Comparison of ENCODE assay signal across 10 cellular contexts in the genomic region with DNA sequence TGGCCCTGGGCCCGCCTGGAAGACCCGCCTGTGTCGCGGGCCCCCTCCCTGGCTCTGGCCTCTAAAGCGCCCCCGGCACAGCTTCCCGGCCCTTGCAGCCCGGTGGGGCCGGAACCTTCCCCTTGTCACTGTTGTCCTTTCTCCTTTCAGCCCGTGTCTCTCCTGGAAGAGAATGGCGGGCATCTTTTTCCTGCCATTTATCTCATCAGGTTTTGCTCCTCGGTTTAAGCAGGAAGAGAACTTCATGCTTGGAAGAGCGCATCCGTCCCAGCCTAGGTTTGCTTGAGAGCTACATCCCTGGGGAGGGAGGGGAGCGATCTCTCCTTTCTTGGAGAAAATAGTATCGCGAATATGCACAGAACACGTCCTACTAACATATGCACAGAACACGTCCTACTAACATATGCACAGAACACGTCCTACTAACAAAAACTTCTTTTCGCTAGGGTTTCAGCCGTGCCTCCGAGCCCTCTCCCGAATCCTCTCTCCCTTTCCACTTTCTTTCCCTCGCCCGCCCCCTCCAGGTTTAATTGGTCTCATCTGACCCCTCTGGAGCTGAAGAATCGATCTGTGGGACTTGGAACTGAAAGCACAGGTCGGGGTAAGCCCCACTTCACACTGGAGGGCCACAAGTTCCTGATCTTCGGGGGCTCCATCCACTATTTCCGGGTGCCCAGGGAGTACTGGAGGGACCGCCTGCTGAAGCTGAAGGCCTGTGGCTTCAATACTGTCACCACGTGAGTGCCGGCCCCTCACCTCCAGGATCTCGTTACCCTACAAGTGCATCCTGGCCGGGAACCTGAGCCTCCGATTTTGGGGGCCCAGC. TPM values are rescaled to one million over a fixed set of nuclear protein-coding genes. Genes with fewer than 3 reads are reported as not detected.
DNase-seq lines count a peak whose midpoint lies in the region; ATAC-seq and TF ChIP-seq lines count a peak whose summit lies in the region.
"Had no signal": no experiment of that assay in that cellular context is flagged by ENCODE, and none has a peak within 500 bp of the region (broad histone marks: within the 10 kb centered on the region; RNA-seq: fewer than 3 reads in every experiment).

No MANE protein-coding gene starts in this region.

- no peak for TF ChIP-seq CTCF in neural cell (IDR thresholded peaks at IDR 0.05; ENCODE audit: poor library complexity, severe bottlenecking)

- peaks cover 31% of the 10 kb centered on the region for H3K4me1 ChIP-seq in CD8-positive, alpha-beta memory T cell (ENCODE audit: insufficient read depth, low read length)
- H3K4me1 ChIP-seq in effector memory CD4-positive, alpha-beta T cell (ENCODE audit: control insufficient read depth, insufficient read depth, low read length, poor library complexity, severe bottlenecking) = peaks cover 24% of the 10 kb centered on the region

- TF ChIP-seq RAD21 in neural cell (conservative IDR thresholded peaks at IDR 0.05) = no peak

- POLR2A ChIA-PET in CD8-positive, alpha-beta memory T cell (lab: Charles Lee) = no interaction called here

- peaks cover 0 to 10% (median 0%) of the 10 kb centered on the region in 3 donors for H3K36me3 Mint-ChIP-seq in CD8-positive, alpha-beta memory T cell

- no peak for DNase-seq in CD8-positive, alpha-beta memory T cell
- no peak for DNase-seq in Jurkat, Clone E6-1 (ENCODE audit: low read depth, low spot score)
- DNase-seq in effector memory CD4-positive, alpha-beta T cell = no peak
- DNase-seq in T-helper 9 cell = no peak
- DNase-seq: NCI-H1436, SHP77 had no signal

- CTCF ChIA-PET in CD8-positive, alpha-beta memory T cell (lab: Charles Lee) = interaction anchor here (1.0 to 5.5 kb wide), 5 partner anchors 11 to 70 kb away, joined by 3 to 58 read pairs (median 3); no protein-coding TSS in a partner anchor

- H3K79me2 ChIP-seq in neural cell (replicated peaks; ENCODE audit: insufficient read depth, low read length) = no peaks in the 10 kb centered on the region

- H3K4me1 Mint-ChIP-seq in CD8-positive, alpha-beta memory T cell = peaks cover 28 to 42% (median 42%) of the 10 kb centered on the region in 3 donors

- peak overlapping the region; percentile 71 to 87 (median 85) for H3K4me3 Mint-ChIP-seq in CD8-positive, alpha-beta memory T cell

- H3K4me3 ChIP-seq in CD8-positive, alpha-beta memory T cell (ENCODE audit: low read length) = no peak overlapping the region
- peak overlapping the region; percentile 97 for H3K4me3 ChIP-seq in Jurkat, Clone E6-1 (ENCODE audit: low read length)
- H3K4me3 ChIP-seq in effector memory CD4-positive, alpha-beta T cell (ENCODE audit: insufficient read depth, low read depth, low read length, poor library complexity, severe bottlenecking) = peak overlapping the region; percentile 80
- peak overlapping the region; percentile 73 for H3K4me3 ChIP-seq in neural cell (ENCODE audit: low read length)

- no peak overlapping the region for H3K27ac ChIP-seq in CD8-positive, alpha-beta memory T cell (ENCODE audit: low read depth, low read length)
- H3K27ac ChIP-seq in effector memory CD4-positive, alpha-beta T cell (ENCODE audit: insufficient read depth, low read length, poor library complexity, severe bottlenecking) = no peak overlapping the region
- H3K27ac ChIP-seq in neural cell (ENCODE audit: low read length) = no peak overlapping the region

- peaks cover 0 to 4% (median 0%) of the 10 kb centered on the region in 5 donors for H3K9me3 Mint-ChIP-seq in CD8-positive, alpha-beta memory T cell

- H3K27me3 ChIP-seq in CD8-positive, alpha-beta memory T cell (ENCODE audit: insufficient read depth, low read length, poor library complexity, severe bottlenecking) = no peaks in the 10 kb centered on the region
- H3K27me3 ChIP-seq in effector memory CD4-positive, alpha-beta T cell (replicated peaks; ENCODE audit: control insufficient read depth, insufficient read depth, low read length, poor library complexity, severe bottlenecking) = no peaks in the 10 kb centered on the region
- H3K27me3 ChIP-seq in neural cell (ENCODE audit: insufficient read depth, low read depth, low read length) = peaks cover 60% of the 10 kb centered on the region

- no peak overlapping the region for H3K4me2 ChIP-seq in neural cell (ENCODE audit: low read length)

- no peaks in the 10 kb centered on the region for H3K9me2 ChIP-seq in neural cell (ENCODE audit: insufficient read depth, low read length)

- peak overlapping the region in 2 of 8 donors; percentile 13 to 30 for H3K27ac Mint-ChIP-seq in CD8-positive, alpha-beta memory T cell

- H3K9me3 ChIP-seq in CD8-positive, alpha-beta memory T cell (ENCODE audit: low read length) = no peaks in the 10 kb centered on the region
- no peaks in the 10 kb centered on the region for H3K9me3 ChIP-seq in effector memory CD4-positive, alpha-beta T cell (ENCODE audit: control insufficient read depth, low read length)
- H3K9me3 ChIP-seq in neural cell (ENCODE audit: low read length) = peaks cover 5% of the 10 kb centered on the region

- no peaks in the 10 kb centered on the region for H4K20me1 ChIP-seq in neural cell (ENCODE audit: insufficient read depth)

- no peaks in the 10 kb centered on the region for H3K36me3 ChIP-seq in CD8-positive, alpha-beta memory T cell (ENCODE audit: insufficient read depth, low read length)
- no peaks in the 10 kb centered on the region for H3K36me3 ChIP-seq in effector memory CD4-positive, alpha-beta T cell (ENCODE audit: control insufficient read depth, insufficient read depth, low read length)
- no peaks in the 10 kb centered on the region for H3K36me3 ChIP-seq in neural cell (ENCODE audit: insufficient read depth, low read length)

- no peaks in the 10 kb centered on the region for H3F3A ChIP-seq in neural cell (ENCODE audit: insufficient read depth, low read length, poor library complexity, severe bottlenecking)

- H3K9ac ChIP-seq in neural cell (ENCODE audit: low read length) = peak overlapping the region; percentile 46

- no peak for TF ChIP-seq EP300 in neural cell (conservative IDR thresholded peaks at IDR 0.05; ENCODE audit: poor library complexity, severe bottlenecking)

- ATAC-seq in GM18511 (IDR thresholded peaks at IDR 0.05; ENCODE audit: unreplicated experiment) (no peak), GM19035 (IDR thresholded peaks at IDR 0.05; ENCODE audit: unreplicated experiment) (no peak), GM18867 (IDR thresholded peaks at IDR 0.05; ENCODE audit: unreplicated experiment) (no peak)

- H3K27me3 Mint-ChIP-seq in CD8-positive, alpha-beta memory T cell = peaks cover 8 to 19% of the 10 kb centered on the region in 2 donors

- H2AFZ ChIP-seq in neural cell (ENCODE audit: low read depth, low read length) = no peak overlapping the region

TF ChIP-seq in neural cell, 6 proteins besides CTCF, POLR2A, EP300 and RAD21:
- TF ChIP-seq EZH2 (IDR thresholded peaks at IDR 0.05; ENCODE audit: borderline replicate concordance, insufficient read depth, low read length, poor library complexity, severe bottlenecking) (peak; percentile 21), TAF1 (IDR thresholded peaks at IDR 0.05; ENCODE audit: low read depth) (no peak)

RNA-seq across cellular contexts. Expression of a gene that starts 1.2 kb away (rescaled TPM):
- 1 to 10 TPM; 2.3 to 3.0 TPM for total RNA-seq in CD8-positive, alpha-beta memory T cell
- 2.0 TPM for polyA plus RNA-seq in CD8-positive, alpha-beta memory T cell
- 58.1 TPM for polyA plus RNA-seq in Jurkat, Clone E6-1 (2012; ENCODE audit: insufficient read depth, insufficient read length)
- polyA plus RNA-seq in neural cell = 0.16 and 0.19 TPM in 2 replicates
- polyA minus RNA-seq in neural cell = 0.35 TPM in 1 of 2 replicates, not detected in the other

RNA-seq across cellular contexts. Expression of a gene that starts 24.0 kb away (rescaled TPM):
- total RNA-seq in CD8-positive, alpha-beta memory T cell = 10 to 100 TPM; 27.1 to 28.2 TPM
- polyA plus RNA-seq in CD8-positive, alpha-beta memory T cell = 20.9 TPM
- polyA plus RNA-seq in Jurkat, Clone E6-1 (2012; ENCODE audit: insufficient read depth, insufficient read length) = 62.2 TPM
- polyA plus RNA-seq in neural cell = 60.2 and 68.8 TPM in 2 replicates
- polyA minus RNA-seq in neural cell = 29.2 and 33.3 TPM in 2 replicates

RNA-seq across cellular contexts. Expression of a gene that starts 24.2 kb away (rescaled TPM):
- 10 to 100 TPM; 58.9 to 68.4 TPM for total RNA-seq in CD8-positive, alpha-beta memory T cell
- 133 TPM for polyA plus RNA-seq in CD8-positive, alpha-beta memory T cell
- polyA plus RNA-seq in Jurkat, Clone E6-1 (2012; ENCODE audit: insufficient read depth, insufficient read length) = 294 TPM
- 164 and 186 TPM in 2 replicates for polyA plus RNA-seq in neural cell
- 63.0 and 72.6 TPM in 2 replicates for polyA minus RNA-seq in neural cell

RNA-seq across cellular contexts. Expression of a gene that starts 52.9 kb away (rescaled TPM):
- 10 to 100 TPM; 36.6 to 36.7 TPM for total RNA-seq in CD8-positive, alpha-beta memory T cell
- polyA plus RNA-seq in CD8-positive, alpha-beta memory T cell = 73.5 TPM
- 93.9 TPM for polyA plus RNA-seq in Jurkat, Clone E6-1 (2012; ENCODE audit: insufficient read depth, insufficient read length)
- polyA plus RNA-seq in neural cell = 72.6 and 80.3 TPM in 2 replicates
- 97.1 and 106 TPM in 2 replicates for polyA minus RNA-seq in neural cell

RNA-seq across cellular contexts. Expression of a gene that starts 53.6 kb away (rescaled TPM):
- total RNA-seq in CD8-positive, alpha-beta memory T cell = 10 to 100 TPM; 76.7 to 80.4 TPM
- polyA plus RNA-seq in CD8-positive, alpha-beta memory T cell = 14.3 TPM
- polyA plus RNA-seq in Jurkat, Clone E6-1 (2012; ENCODE audit: insufficient read depth, insufficient read length) = 133 TPM
- polyA plus RNA-seq in neural cell = 11.9 and 13.5 TPM in 2 replicates
- 29.0 and 31.3 TPM in 2 replicates for polyA minus RNA-seq in neural cell
